Comparison of ENCODE assay signal across 8 cellular contexts in the genomic region with DNA sequence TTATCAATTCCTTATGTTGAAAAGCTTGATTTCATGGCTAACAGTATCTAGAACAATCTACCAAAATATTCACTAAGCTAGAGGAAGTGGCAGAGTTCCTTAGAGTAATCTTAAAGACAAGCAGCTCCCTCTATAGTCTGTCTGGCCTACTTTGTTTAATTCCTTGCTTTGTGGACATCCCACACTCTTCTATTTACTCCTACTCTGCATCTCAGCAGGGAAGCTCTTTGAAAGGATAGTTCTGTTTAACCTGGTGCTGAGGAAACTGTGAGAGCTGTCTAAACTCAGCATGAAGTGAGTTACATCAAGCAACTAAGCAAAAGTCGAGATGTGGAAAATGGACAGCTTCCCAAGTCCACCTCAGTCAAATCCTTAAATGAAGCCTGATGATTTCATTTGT. TPM values are rescaled to one million over a fixed set of nuclear protein-coding genes. Genes with fewer than 3 reads are reported as not detected.
A peak's percentile ranks its signal among the peaks of the same experiment; 100 is the strongest.
DNase-seq lines count a peak whose midpoint lies in the region; ATAC-seq, FAIRE-seq and TF ChIP-seq lines count a peak whose summit lies in the region.

No MANE protein-coding gene starts in this region.

- H3K27me3 ChIP-seq in foreskin keratinocyte = no peaks in the 10 kb centered on the region
- H3K27me3 ChIP-seq in small intestine (ENCODE audit: control insufficient read depth in 2 of 2, insufficient read depth in 2 of 2, low read length in 2 of 2) = no peaks in the 10 kb centered on the region

- TF ChIP-seq CTCF in natural killer cell (IDR thresholded peaks at IDR 0.05) (peak; percentile 33), foreskin keratinocyte (conservative IDR thresholded peaks at IDR 0.05) (peak; percentile 77)

- intact Hi-C loops in natural killer cell (cut with micrococcal nuclease) = no loop called here

- no peak overlapping the region for H3K4me3 ChIP-seq in small intestine (ENCODE audit: low read depth in 1 of 2, low read length in 2 of 2)

- H3K4me1 ChIP-seq in foreskin keratinocyte (peaks cover 26% of the 10 kb centered on the region), small intestine (ENCODE audit: control insufficient read depth in 2 of 2, insufficient read depth in 1 of 2, low read depth in 1 of 2, low read length in 1 of 2) (peaks cover 0 to 3% of the 10 kb centered on the region in 2 donors)

- ATAC-seq in natural killer cell (no peak), foreskin keratinocyte (no peak), GM18868 (IDR thresholded peaks at IDR 0.05; ENCODE audit: unreplicated experiment) (no peak)
- no peak for ATAC-seq in natural killer cell treated with Interleukin-12 subunit alpha and Interleukin-12 subunit beta and Interleukin-15 and Interleukin-18, amount 100 ng/mL, for 72 hours

- FAIRE-seq in small intestine (lab: Jason Lieb, UNC) = no peak

- H3K4me3 Mint-ChIP-seq in natural killer cell = peak overlapping the region; percentile 26
- H3K4me3 Mint-ChIP-seq in natural killer cell treated with Interleukin-12 subunit alpha and Interleukin-12 subunit beta and Interleukin-15 and Interleukin-18, amount 100 ng/mL, for 72 hours = no peak overlapping the region

- H3K9me3 Mint-ChIP-seq in natural killer cell = no peaks in the 10 kb centered on the region
- H3K9me3 Mint-ChIP-seq in natural killer cell treated with Interleukin-12 subunit alpha and Interleukin-12 subunit beta and Interleukin-15 and Interleukin-18, amount 100 ng/mL, for 72 hours = no peaks in the 10 kb centered on the region

- DNase-seq in natural killer cell (no peak), HuH-7.5 (ENCODE audit: low spot score) (peak; percentile 12), SK-MEL-5 (ENCODE audit: low read depth, low spot score) (peak; percentile 82), foreskin keratinocyte (peak in 1 of 2 donors; percentile 59), small intestine (peak; percentile 51), activated T-cell treated with anti-CD3 and anti-CD28 coated beads for 4 hours (no peak)
- no peak for DNase-seq in natural killer cell treated with Interleukin-12 subunit alpha and Interleukin-12 subunit beta and Interleukin-15 and Interleukin-18, amount 100 ng/mL, for 72 hours (ENCODE audit: low spot score)

- no peaks in the 10 kb centered on the region for H3K36me3 Mint-ChIP-seq in natural killer cell
- no peaks in the 10 kb centered on the region for H3K36me3 Mint-ChIP-seq in natural killer cell treated with Interleukin-12 subunit alpha and Interleukin-12 subunit beta and Interleukin-15 and Interleukin-18, amount 100 ng/mL, for 72 hours

- peaks cover 16 to 23% of the 10 kb centered on the region in 2 donors for H3K4me1 Mint-ChIP-seq in natural killer cell
- peaks cover 17 to 18% of the 10 kb centered on the region in 2 donors for H3K4me1 Mint-ChIP-seq in natural killer cell treated with Interleukin-12 subunit alpha and Interleukin-12 subunit beta and Interleukin-15 and Interleukin-18, amount 100 ng/mL, for 72 hours (ENCODE audit: low read depth in 2 of 2)

- no peaks in the 10 kb centered on the region for H3K36me3 ChIP-seq in small intestine (ENCODE audit: control insufficient read depth in 2 of 2, insufficient read depth in 2 of 2, low read length in 2 of 2)

- peak overlapping the region in 1 of 2 donors; percentile 71 for H3K27ac Mint-ChIP-seq in natural killer cell
- no peak overlapping the region for H3K27ac Mint-ChIP-seq in natural killer cell treated with Interleukin-12 subunit alpha and Interleukin-12 subunit beta and Interleukin-15 and Interleukin-18, amount 100 ng/mL, for 72 hours

- in situ Hi-C loops in SK-MEL-5 (cut with HindIII; ENCODE audit: low pct_unique_long_range_greater_than_20kb, low sequenced_read_pairs) = no loop called here

- H3K27me3 Mint-ChIP-seq in natural killer cell (ENCODE audit: low read depth in 2 of 2) = no peaks in the 10 kb centered on the region
- H3K27me3 Mint-ChIP-seq in natural killer cell treated with Interleukin-12 subunit alpha and Interleukin-12 subunit beta and Interleukin-15 and Interleukin-18, amount 100 ng/mL, for 72 hours = no peaks in the 10 kb centered on the region

- no peak overlapping the region for H3K27ac ChIP-seq in foreskin keratinocyte
- peak overlapping the region in 1 of 2 donors; percentile 5 for H3K27ac ChIP-seq in small intestine (ENCODE audit: low read depth in 1 of 2, low read length in 1 of 2)

- H3K9me3 ChIP-seq in small intestine (ENCODE audit: control insufficient read depth, low read depth) = no peaks in the 10 kb centered on the region

- WGBS in small intestine, 3 donors = 12 to 33% (median 26%) methylated on average over 1 of the region's 1 CpG

RNA-seq across cellular contexts. Expression of a gene that starts 4.3 kb away (rescaled TPM):
- total RNA-seq in natural killer cell (10 to 100 TPM; 18.1 to 25.5 (median 22.7) TPM), foreskin keratinocyte (10.6 and 14.1 TPM in 2 replicates)
- total RNA-seq in natural killer cell treated with Interleukin-12 subunit alpha and Interleukin-12 subunit beta and Interleukin-15 and Interleukin-18, amount 100 ng/mL, for 72 hours = 10 to 100 TPM; 12.8 to 31.0 TPM
- 41.2 and 48.4 TPM in 2 replicates for total RNA-seq in SK-MEL-5 (2014; rRNA removed; shearing (Covaris generic))
- 29.5 and 39.8 TPM in 2 replicates for polyA plus RNA-seq in SK-MEL-5 (2015; cell fraction: cytosol; rRNA removed)
- polyA plus RNA-seq in SK-MEL-5 (2015; cell fraction: nucleus; rRNA removed) = 57.8 and 62.2 TPM in 2 replicates
- polyA plus RNA-seq in foreskin keratinocyte (2.6 and 3.3 TPM in 2 replicates), small intestine (1 to 10 TPM; 4.2 to 9.3 (median 7.6) TPM)

Comparison
In these comparisons a context has a peak if more than half of its experiments do, and no peak if none do; other contexts are left out.
1. DNase-seq: peak in HuH-7.5 (single experiment), SK-MEL-5 (single experiment) and small intestine (single experiment); none in natural killer cell (single experiment), natural killer cell treated with Interleukin-12 subunit alpha and Interleukin-12 subunit beta and Interleukin-15 and Interleukin-18, amount 100 ng/mL, for 72 hours (single experiment) and activated T-cell treated with anti-CD3 and anti-CD28 coated beads for 4 hours (single experiment).